In genomic region chr2:88055049-88055435, GRCh38 we compare ENCODE assay signal across 8 cellular contexts. TPM values are rescaled to one million over a fixed set of nuclear protein-coding genes. Genes with fewer than 3 reads are reported as not detected.
A peak's percentile ranks its signal among the peaks of the same experiment; 100 is the strongest.
DNase-seq lines count a peak whose midpoint lies in the region; TF ChIP-seq lines count a peak whose summit lies in the region.

No MANE protein-coding gene starts in this region.

- TF ChIP-seq CTCF in GM12875 (IDR thresholded peaks at IDR 0.05; ENCODE audit: borderline replicate concordance, insufficient read depth, low read depth, low read length) (no peak), choroid plexus epithelial cell (conservative IDR thresholded peaks at IDR 0.05; ENCODE audit: low read depth, low read length) (no peak), uterus (IDR thresholded peaks at IDR 0.05) (no peak)

- intact Hi-C loops in uterus (cut with DNase I; ENCODE audit: low total_unique reads) = loop anchor here (10.0 kb wide), 1 partner anchor 120 kb away; the partner anchor contains the start of gene THNSL2

- no peak for TF ChIP-seq POLR2A in uterus (IDR thresholded peaks at IDR 0.05)

- H3K4me3 ChIP-seq in GM12875 (ENCODE audit: low read depth, low read length) = peak overlapping the region; percentile 59
- H3K4me3 ChIP-seq in choroid plexus epithelial cell (ENCODE audit: low read depth, low read length) = peak overlapping the region; percentile 79
- peak overlapping the region; percentile 85 to 99 for H3K4me3 ChIP-seq in uterus

- H3K27me3 ChIP-seq in uterus = no peaks in the 10 kb centered on the region

- H3K27ac ChIP-seq in uterus = peak overlapping the region; percentile 97 to 98

- H3K36me3 ChIP-seq in uterus = no peaks in the 10 kb centered on the region

- H3K9me3 ChIP-seq in uterus = no peaks in the 10 kb centered on the region

- H3K4me1 ChIP-seq in uterus = peaks cover 0 to 5% of the 10 kb centered on the region in 2 donors

- DNase-seq in NCI-H82 treated with DMSO at 0.1 percent for 48 hours (lab: John Stamatoyannopoulos, UW; ENCODE audit: unreplicated experiment) (peak; percentile 26), choroid plexus epithelial cell (ENCODE audit: low read depth) (peak; percentile 40), medulla oblongata (ENCODE audit: extremely low spot score) (peak; percentile 41), uterus (no peak), T1000 (lab: John Stamatoyannopoulos, UW) (no peak), epidermal melanocyte (ENCODE audit: insufficient read length, low spot score) (no peak)
- DNase-seq in central memory CD4-positive, alpha-beta T cell = no peak

RNA-seq across cellular contexts. Expression of gene KRCC1, which starts 0.5 kb away (rescaled TPM):
- 10 to 100 TPM; 19.7 to 62.1 (median 30.1) TPM for total RNA-seq in uterus

RNA-seq across cellular contexts. Expression of gene SMYD1, which starts 12.6 kb away (rescaled TPM):
- under 1 TPM in 1 of 4 donors, not detected in 3; 0.07 TPM for total RNA-seq in uterus

RNA-seq across cellular contexts. Expression of gene RNU2-63P, which starts 38.7 kb away (rescaled TPM):
- total RNA-seq in uterus = not detected

Comparison
In these comparisons a context has a peak if more than half of its experiments do, and no peak if none do; other contexts are left out.
1. DNase-seq: peak in NCI-H82 treated with DMSO at 0.1 percent for 48 hours (single experiment), choroid plexus epithelial cell (single experiment) and medulla oblongata (single experiment); none in uterus (0 of 2), T1000 (single experiment), epidermal melanocyte (single experiment) and central memory CD4-positive, alpha-beta T cell (single experiment).
2. Peak in every context shown above with its lines, with median percentiles within 50 percentile points of each other: H3K4me3 ChIP-seq.